In genomic region chr11:57335343-57336110, GRCh38 we compare ENCODE assay signal across 8 cellular contexts. TPM values are rescaled to one million over a fixed set of nuclear protein-coding genes. Genes with fewer than 3 reads are reported as not detected.
DNase-seq lines count a peak whose midpoint lies in the region; ATAC-seq and TF ChIP-seq lines count a peak whose summit lies in the region.

SSRP1 (minus strand) TSS chr11:57335892; CDS start chr11:57335121, 771 bp downstream.

- TF ChIP-seq CTCF in liver (IDR thresholded peaks at IDR 0.05; ENCODE audit: low read depth, low read length, missing input control) = no peak

- no peaks in the 10 kb centered on the region for H3K27me3 ChIP-seq in BLaER1 treated with 17β-estradiol and CSF1 and Interleukin-3, amounts not matched to agents 10 nM and 100 nM
- no peaks in the 10 kb centered on the region for H3K27me3 ChIP-seq in liver (ENCODE audit: control insufficient read depth in 4 of 4, insufficient read depth in 4 of 4, low read length in 3 of 4)

- H3K4me1 ChIP-seq in BLaER1 treated with 17β-estradiol and CSF1 and Interleukin-3, amounts not matched to agents 10 nM and 100 nM = peaks cover 26 to 35% (median 29%) of the 10 kb centered on the region in 10 experiments
- H3K4me1 ChIP-seq in liver (ENCODE audit: control insufficient read depth in 4 of 4, insufficient read depth in 4 of 4, low read length in 3 of 4) = peaks cover 2 to 18% (median 13%) of the 10 kb centered on the region in 4 donors

- peaks cover 0 to 42% (median 20%) of the 10 kb centered on the region in 11 experiments; a peak in 11 of 22 replicates for H4K20me1 ChIP-seq in BLaER1 treated with 17β-estradiol and CSF1 and Interleukin-3, amounts not matched to agents 10 nM and 100 nM

- peak within 1 kb of the TSS; percentile 54 to 93 (median 89) for H3K27ac ChIP-seq in BLaER1 treated with 17β-estradiol and CSF1 and Interleukin-3, amounts not matched to agents 10 nM and 100 nM
- H3K27ac ChIP-seq in liver (ENCODE audit: low read depth in 1 of 2, low read length in 2 of 2) = peak within 1 kb of the TSS; percentile 65 to 78

- TF ChIP-seq RAD21 in liver (IDR thresholded peaks at IDR 0.05) = peak in 1 of 2 donors; percentile 46

- H3K9ac ChIP-seq in BLaER1 treated with 17β-estradiol and CSF1 and Interleukin-3, amounts not matched to agents 10 nM and 100 nM = peak within 1 kb of the TSS; percentile 84 to 95 (median 89)
- peak within 1 kb of the TSS; percentile 3 to 82 for H3K9ac ChIP-seq in liver (ENCODE audit: low read depth in 1 of 2, low read length in 2 of 2)

- H3K9me3 ChIP-seq in BLaER1 treated with 17β-estradiol and CSF1 and Interleukin-3, amounts not matched to agents 10 nM and 100 nM (replicated peaks in 1 of 11) = no peaks in the 10 kb centered on the region
- H3K9me3 ChIP-seq in liver (ENCODE audit: control insufficient read depth in 4 of 4, low read length in 3 of 4) = no peaks in the 10 kb centered on the region

- H3K4me2 ChIP-seq in BLaER1 treated with 17β-estradiol and CSF1 and Interleukin-3, amounts not matched to agents 10 nM and 100 nM = peak within 1 kb of the TSS; percentile 89 to 98 (median 95)

- peak; percentile 98 for ATAC-seq in HG03442 (IDR thresholded peaks at IDR 0.05; ENCODE audit: unreplicated experiment)

- peak; percentile 94 for DNase-seq in GM19240 (ENCODE audit: insufficient read length, low spot score)
- DNase-seq in NCI-H524 treated with DMSO at 0.1 percent for 48 hours (lab: John Stamatoyannopoulos, UW) = peak; percentile 51
- DNase-seq in activated CD4-positive, alpha-beta T cell treated with anti-CD3 and anti-CD28 coated beads, Interleukin-2, amount 50 U/mL, for 4 hours = peak; percentile 81 to 85
- DNase-seq in dermis microvascular lymphatic vessel endothelial cell (ENCODE audit: low read depth in 2 of 2) = peak; percentile 67 to 88
- DNase-seq in stimulated activated CD4-positive, alpha-beta T cell treated with anti-CD3 and anti-CD28 coated beads, Interleukin-4, amount 100 ng/mL, for 24 hours = peak; percentile 89

- under 1% methylated on average over 69 of the region's 69 CpGs for WGBS in liver

- H3K36me3 ChIP-seq in BLaER1 treated with 17β-estradiol and CSF1 and Interleukin-3, amounts not matched to agents 10 nM and 100 nM = peaks cover 36 to 41% (median 40%) of the 10 kb centered on the region in 11 experiments
- peaks cover 2 to 28% (median 22%) of the 10 kb centered on the region in 4 donors for H3K36me3 ChIP-seq in liver (ENCODE audit: control insufficient read depth in 4 of 4, insufficient read depth in 3 of 4, low read depth in 1 of 4, low read length in 3 of 4)

- H3K4me3 ChIP-seq in BLaER1 treated with 17β-estradiol and CSF1 and Interleukin-3, amounts not matched to agents 10 nM and 100 nM = peak within 1 kb of the TSS; percentile 75 to 95 (median 86)
- peak within 1 kb of the TSS; percentile 74 to 90 (median 79) for H3K4me3 ChIP-seq in liver (ENCODE audit: low read depth in 1 of 3, low read length in 3 of 3)

TF ChIP-seq in liver, 16 proteins besides CTCF, POLR2A, EP300 and RAD21:
- TF ChIP-seq RXRA (IDR thresholded peaks at IDR 0.05) (no peak), JUND (IDR thresholded peaks at IDR 0.05) (no peak), TAF1 (conservative IDR thresholded peaks at IDR 0.05) (peak; percentile 84), HNF4G (IDR thresholded peaks at IDR 0.05) (no peak), FOXA1 (IDR thresholded peaks at IDR 0.05) (no peak), EGR1 (IDR thresholded peaks at IDR 0.05; ENCODE audit: low read depth in 2 of 2) (no peak), NR2F2 (IDR thresholded peaks at IDR 0.05) (no peak), REST (IDR thresholded peaks at IDR 0.05) (peak; percentile 28), GABPA (IDR thresholded peaks at IDR 0.05 in 1 of 2, conservative IDR thresholded peaks at IDR 0.05 in 1 of 2) (peak in 1 of 2 donors; percentile 80)
- TF ChIP-seq, protein P1, sequence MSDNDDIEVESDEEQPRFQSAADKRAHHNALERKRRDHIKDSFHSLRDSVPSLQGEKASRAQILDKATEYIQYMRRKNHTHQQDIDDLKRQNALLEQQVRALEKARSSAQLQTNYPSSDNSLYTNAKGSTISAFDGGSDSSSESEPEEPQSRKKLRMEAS (IDR thresholded peaks at IDR 0.05) = no peak
- TF ChIP-seq, protein P2, sequence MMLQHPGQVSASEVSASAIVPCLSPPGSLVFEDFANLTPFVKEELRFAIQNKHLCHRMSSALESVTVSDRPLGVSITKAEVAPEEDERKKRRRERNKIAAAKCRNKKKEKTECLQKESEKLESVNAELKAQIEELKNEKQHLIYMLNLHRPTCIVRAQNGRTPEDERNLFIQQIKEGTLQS (IDR thresholded peaks at IDR 0.05) = no peak

RNA-seq across cellular contexts. Expression of gene SSRP1, which starts in this region (rescaled TPM):
- total RNA-seq in dermis microvascular lymphatic vessel endothelial cell (51.6 and 58.3 TPM in 2 replicates), liver (10 to 100 TPM; 28.5 to 45.3 TPM)
- 10 to 100 TPM; 13.9 to 28.2 TPM for polyA plus RNA-seq in liver

Comparison
In these comparisons a context has a peak if more than half of its experiments do, and no peak if none do; other contexts are left out.
1. Peak in every context shown above with its lines: DNase-seq, ATAC-seq, H3K4me3 ChIP-seq and H3K27ac ChIP-seq.